In the genomic region with DNA sequence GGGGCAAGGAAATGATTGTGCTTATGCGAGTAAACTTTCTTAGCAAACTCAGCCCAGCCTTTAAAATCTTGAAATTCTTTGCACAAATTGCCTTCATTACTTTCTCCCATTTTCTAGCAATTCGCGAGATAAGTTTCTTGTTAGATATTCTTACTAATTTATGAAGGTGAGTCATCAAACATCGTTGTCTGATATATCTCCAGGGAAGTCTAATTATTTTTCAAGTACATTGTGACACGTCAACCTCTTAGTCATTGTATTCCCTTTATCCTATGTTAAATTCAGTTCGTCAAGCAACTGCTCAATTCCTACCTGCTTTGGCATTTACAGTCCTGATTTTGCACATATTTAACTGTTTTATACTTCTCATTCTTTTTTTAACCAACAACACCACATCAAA, we compare ENCODE assay signal across 24 cellular contexts.
"Had no signal": no experiment of that assay in that cellular context is flagged by ENCODE, and none has a peak within 500 bp of the region (broad histone marks: within the 10 kb centered on the region; RNA-seq: fewer than 3 reads in every experiment).

No MANE protein-coding gene starts in this region.

- H3K27me3 ChIP-seq: hepatocyte, right atrium auricular region, vagina had no signal

- H3K4me3 Mint-ChIP-seq: activated B cell treated with CpG ODN at 0.5 μM for 24 hours; activated CD4-positive, alpha-beta T cell treated with anti-CD3 and anti-CD28 coated beads for 36 hours; activated naive CD4-positive, alpha-beta T cell treated with anti-CD3 and anti-CD28 coated beads, Interleukin-2, amount 10 ng/mL, durations not matched to agents 7 days and 5 days; activated T-cell treated with anti-CD3 and anti-CD28 coated beads, Interleukin-2, amount 50 U/mL, for 72 hours; central memory CD8-positive, alpha-beta T cell; endodermal cell; memory B cell; natural killer cell treated with Interleukin-12 subunit alpha and Interleukin-12 subunit beta and Interleukin-15 and Interleukin-18, amount 100 ng/mL, for 72 hours; T-helper 1 cell treated with Interleukin-12 subunit alpha and Interleukin-12 subunit beta and Interleukin-4 antibody, amounts not matched to agents 30 μg/mL and 1 μg/mL, for 36 hours; type B pancreatic cell had no signal

- H3K27ac Mint-ChIP-seq: activated B cell treated with CpG ODN at 0.5 μM for 24 hours; activated CD4-positive, alpha-beta T cell treated with anti-CD3 and anti-CD28 coated beads for 36 hours; activated naive CD4-positive, alpha-beta T cell treated with anti-CD3 and anti-CD28 coated beads, Interleukin-2, amount 10 ng/mL, durations not matched to agents 7 days and 5 days; activated T-cell treated with anti-CD3 and anti-CD28 coated beads, Interleukin-2, amount 50 U/mL, for 72 hours; endodermal cell; memory B cell; natural killer cell treated with Interleukin-12 subunit alpha and Interleukin-12 subunit beta and Interleukin-15 and Interleukin-18, amount 100 ng/mL, for 72 hours; progenitor cell of endocrine pancreas; T-helper 1 cell treated with Interleukin-12 subunit alpha and Interleukin-12 subunit beta and Interleukin-4 antibody, amounts not matched to agents 30 μg/mL and 1 μg/mL, for 36 hours; type B pancreatic cell had no signal

- H3K79me2 ChIP-seq: hepatocyte had no signal

- H3K9me3 ChIP-seq: right atrium auricular region, thoracic aorta, vagina had no signal

- H3K4me2 ChIP-seq: hepatocyte had no signal

- DNase-seq: activated B cell treated with CpG ODN at 0.5 μM for 24 hours; activated CD4-positive, alpha-beta T cell treated with anti-CD3 and anti-CD28 coated beads for 36 hours; activated CD4-positive, alpha-beta T cell treated with anti-CD3 and anti-CD28 coated beads, Interleukin-2, amount 50 U/mL, for 48 hours; activated effector memory CD4-positive, alpha-beta T cell treated with Interleukin-2 at 50 U/mL for 16 hours; activated naive CD4-positive, alpha-beta T cell treated with anti-CD3 and anti-CD28 coated beads, Interleukin-2, amount 10 ng/mL, durations not matched to agents 7 days and 5 days; activated T-cell treated with anti-CD3 and anti-CD28 coated beads, Interleukin-2, amount 50 U/mL, for 72 hours; amygdala; endodermal cell; foreskin fibroblast; left cardiac atrium; stimulated activated CD4-positive, alpha-beta T cell treated with anti-CD3 and anti-CD28 coated beads, Interleukin-4, amount 100 ng/mL, for 24 hours; stimulated activated naive CD4-positive, alpha-beta T cell treated with Interleukin-2 at 50 U/mL for 16 hours; T1000 had no signal

- H3K27ac ChIP-seq: hepatocyte, right atrium auricular region, thoracic aorta, vagina had no signal

- H3K36me3 Mint-ChIP-seq: activated naive CD4-positive, alpha-beta T cell treated with anti-CD3 and anti-CD28 coated beads, Interleukin-2, amount 10 ng/mL, durations not matched to agents 7 days and 5 days; memory B cell; natural killer cell treated with Interleukin-12 subunit alpha and Interleukin-12 subunit beta and Interleukin-15 and Interleukin-18, amount 100 ng/mL, for 72 hours; type B pancreatic cell had no signal

- H3K4me1 Mint-ChIP-seq: activated B cell treated with CpG ODN at 0.5 μM for 24 hours; activated CD4-positive, alpha-beta T cell treated with anti-CD3 and anti-CD28 coated beads for 36 hours; activated naive CD4-positive, alpha-beta T cell treated with anti-CD3 and anti-CD28 coated beads, Interleukin-2, amount 10 ng/mL, durations not matched to agents 7 days and 5 days; central memory CD8-positive, alpha-beta T cell; memory B cell had no signal

- H3K9me3 Mint-ChIP-seq: central memory CD8-positive, alpha-beta T cell; type B pancreatic cell had no signal

- H3K36me3 ChIP-seq: right atrium auricular region, thoracic aorta, vagina had no signal

- H3K4me3 ChIP-seq: hepatocyte, right atrium auricular region, thoracic aorta, vagina had no signal

- ATAC-seq: activated CD4-positive, alpha-beta T cell treated with anti-CD3 and anti-CD28 coated beads for 36 hours; activated T-cell treated with anti-CD3 and anti-CD28 coated beads, Interleukin-2, amount 50 U/mL, for 72 hours; left cardiac atrium; natural killer cell treated with Interleukin-12 subunit alpha and Interleukin-12 subunit beta and Interleukin-15 and Interleukin-18, amount 100 ng/mL, for 72 hours had no signal

- H2AFZ ChIP-seq: hepatocyte had no signal

- FAIRE-seq: colon had no signal

- H3K4me1 ChIP-seq: right atrium auricular region, vagina had no signal

- H3K27me3 Mint-ChIP-seq: activated B cell treated with CpG ODN at 0.5 μM for 24 hours; activated CD4-positive, alpha-beta T cell treated with anti-CD3 and anti-CD28 coated beads for 36 hours; activated naive CD4-positive, alpha-beta T cell treated with anti-CD3 and anti-CD28 coated beads, Interleukin-2, amount 10 ng/mL, durations not matched to agents 7 days and 5 days; central memory CD8-positive, alpha-beta T cell; memory B cell; natural killer cell treated with Interleukin-12 subunit alpha and Interleukin-12 subunit beta and Interleukin-15 and Interleukin-18, amount 100 ng/mL, for 72 hours; progenitor cell of endocrine pancreas; type B pancreatic cell had no signal
